3 cellular contexts compared by ENCODE assay signal in the genomic region with DNA sequence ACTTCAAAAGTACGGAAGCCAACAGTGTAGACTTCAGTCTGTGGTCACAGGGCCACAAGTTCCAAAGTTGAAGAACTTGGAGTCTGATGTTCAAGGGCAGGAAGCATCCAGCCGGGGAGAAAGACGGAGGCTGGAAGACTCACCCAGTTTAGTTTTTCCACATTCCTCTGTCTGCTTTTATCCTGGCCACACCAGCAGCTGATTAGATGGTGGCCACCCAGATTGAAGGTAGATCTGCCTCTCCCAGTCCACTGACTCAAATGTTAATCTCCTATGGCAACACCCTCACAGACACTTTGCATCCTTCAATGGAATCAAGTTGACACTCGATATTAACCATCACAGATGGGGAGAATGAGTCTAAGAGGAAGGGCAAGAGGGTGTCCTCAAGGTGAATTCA.
"Had no signal": no experiment of that assay in that cellular context is flagged by ENCODE, and none has a peak within 500 bp of the region (broad histone marks: within the 10 kb centered on the region; RNA-seq: fewer than 3 reads in every experiment).

No MANE protein-coding gene starts in this region.

- H3K4me3 ChIP-seq: GM12878 had no signal

- ATAC-seq: GM12878 had no signal

- DNase-seq: GDM1, GF-D8 had no signal
